Comparison of ENCODE assay signal across 2 cellular contexts in genomic region chr11:73201888-73202810, GRCh38.
TF ChIP-seq lines count a peak whose summit lies in the region.

No MANE protein-coding gene starts in this region.

TF ChIP-seq in IMR-90, 13 proteins besides CTCF, POLR2A, EP300 and RAD21:
- TF ChIP-seq NFE2L2 (IDR thresholded peaks at IDR 0.05; ENCODE audit: low read depth, low read length) (no peak), RFX5 (IDR thresholded peaks at IDR 0.05; ENCODE audit: low read depth, low read length) (no peak), MAFK (IDR thresholded peaks at IDR 0.05; ENCODE audit: low read depth, low read length) (no peak), CEBPB (IDR thresholded peaks at IDR 0.05; ENCODE audit: low read depth, low read length) (no peak), RCOR1 (IDR thresholded peaks at IDR 0.05; ENCODE audit: insufficient replicate concordance, low read length) (no peak), MXI1 (IDR thresholded peaks at IDR 0.05; ENCODE audit: borderline replicate concordance, low read depth, low read length) (no peak), MAZ (IDR thresholded peaks at IDR 0.05; ENCODE audit: borderline replicate concordance, low read depth, low read length) (no peak), ELK1 (IDR thresholded peaks at IDR 0.05; ENCODE audit: borderline replicate concordance, low read depth, low read length) (no peak), SMC3 (IDR thresholded peaks at IDR 0.05; ENCODE audit: low read depth, low read length) (no peak)
- TF ChIP-seq, protein P1, sequence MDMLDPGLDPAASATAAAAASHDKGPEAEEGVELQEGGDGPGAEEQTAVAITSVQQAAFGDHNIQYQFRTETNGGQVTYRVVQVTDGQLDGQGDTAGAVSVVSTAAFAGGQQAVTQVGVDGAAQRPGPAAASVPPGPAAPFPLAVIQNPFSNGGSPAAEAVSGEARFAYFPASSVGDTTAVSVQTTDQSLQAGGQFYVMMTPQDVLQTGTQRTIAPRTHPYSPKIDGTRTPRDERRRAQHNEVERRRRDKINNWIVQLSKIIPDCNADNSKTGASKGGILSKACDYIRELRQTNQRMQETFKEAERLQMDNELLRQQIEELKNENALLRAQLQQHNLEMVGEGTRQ (IDR thresholded peaks at IDR 0.05; ENCODE audit: low read depth, low read length) = no peak

TF ChIP-seq in K562, 482 proteins besides CTCF, POLR2A, EP300 and RAD21 (continues in another document):
- TF ChIP-seq TAF15 (IDR thresholded peaks at IDR 0.05; ENCODE audit: low read depth, low read length) = no peak
- TF ChIP-seq ESRRA (IDR thresholded peaks at IDR 0.05; ENCODE audit: borderline replicate concordance, low read depth) = no peak
- no peak for TF ChIP-seq E2F1 (CRISPR knock-in tag; IDR thresholded peaks at IDR 0.05)
- no peak for TF ChIP-seq NRF1 (conservative IDR thresholded peaks at IDR 0.05 in 1 of 2, IDR thresholded peaks at IDR 0.05 in 1 of 2)
- TF ChIP-seq POLR3A (IDR thresholded peaks at IDR 0.05; ENCODE audit: borderline replicate concordance, extremely low read depth, insufficient read depth, insufficient read length) = no peak
- no peak for TF ChIP-seq TEAD2 (tag; IDR thresholded peaks at IDR 0.05)
- no peak for TF ChIP-seq CEBPZ (IDR thresholded peaks at IDR 0.05; ENCODE audit: borderline replicate concordance, low read depth, low read length)
- no peak; the same call in 1 of the 2 replicates for TF ChIP-seq ZEB2 (IDR thresholded peaks at IDR 0.05)
- TF ChIP-seq BDP1 (IDR thresholded peaks at IDR 0.05; ENCODE audit: insufficient read depth, insufficient read length) = no peak
- peak; percentile 56 for TF ChIP-seq CBFA2T3 (IDR thresholded peaks at IDR 0.05)
- peak; percentile 71 for TF ChIP-seq TCF3 (CRISPR knock-in tag; IDR thresholded peaks at IDR 0.05)
- no peak for TF ChIP-seq KAT7 (CRISPR knock-in tag; IDR thresholded peaks at IDR 0.05; ENCODE audit: borderline replicate concordance)
- TF ChIP-seq SREBF1 (IDR thresholded peaks at IDR 0.05; ENCODE audit: borderline replicate concordance, low read depth, low read length) = no peak
- no peak for TF ChIP-seq ZNF583 (CRISPR knock-in tag; IDR thresholded peaks at IDR 0.05)
- TF ChIP-seq ZBTB43 (CRISPR knock-in tag; IDR thresholded peaks at IDR 0.05) = no peak
- no peak for TF ChIP-seq TSHZ1 (CRISPR knock-in tag; IDR thresholded peaks at IDR 0.05)
- TF ChIP-seq DACH1 (IDR thresholded peaks at IDR 0.05; ENCODE audit: partially characterized antibody) = peak; percentile 21
- TF ChIP-seq GABPB1 (CRISPR knock-in tag; IDR thresholded peaks at IDR 0.05) = no peak
- TF ChIP-seq, protein P2, sequence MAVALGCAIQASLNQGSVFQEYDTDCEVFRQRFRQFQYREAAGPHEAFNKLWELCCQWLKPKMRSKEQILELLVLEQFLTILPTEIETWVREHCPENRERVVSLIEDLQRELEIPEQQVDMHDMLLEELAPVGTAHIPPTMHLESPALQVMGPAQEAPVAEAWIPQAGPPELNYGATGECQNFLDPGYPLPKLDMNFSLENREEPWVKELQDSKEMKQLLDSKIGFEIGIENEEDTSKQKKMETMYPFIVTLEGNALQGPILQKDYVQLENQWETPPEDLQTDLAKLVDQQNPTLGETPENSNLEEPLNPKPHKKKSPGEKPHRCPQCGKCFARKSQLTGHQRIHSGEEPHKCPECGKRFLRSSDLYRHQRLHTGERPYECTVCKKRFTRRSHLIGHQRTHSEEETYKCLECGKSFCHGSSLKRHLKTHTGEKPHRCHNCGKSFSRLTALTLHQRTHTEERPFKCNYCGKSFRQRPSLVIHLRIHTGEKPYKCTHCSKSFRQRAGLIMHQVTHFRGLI (CRISPR knock-in tag; IDR thresholded peaks at IDR 0.05) = no peak
- no peak for TF ChIP-seq U2AF1 (optimal IDR thresholded peaks at IDR 0.05; ENCODE audit: low read depth, low read length)
- TF ChIP-seq ZHX1 (conservative IDR thresholded peaks at IDR 0.05; ENCODE audit: low read length) = no peak
- no peak for TF ChIP-seq ZBTB7A (IDR thresholded peaks at IDR 0.05; ENCODE audit: borderline replicate concordance, control insufficient read depth, low read depth, low read length)
- TF ChIP-seq ZNF707 (CRISPR knock-in tag; conservative IDR thresholded peaks at IDR 0.05) = no peak
- TF ChIP-seq MED1 (CRISPR knock-in tag; IDR thresholded peaks at IDR 0.05; ENCODE audit: borderline replicate concordance) = no peak
- no peak for TF ChIP-seq MTF1 (CRISPR knock-in tag; IDR thresholded peaks at IDR 0.05; ENCODE audit: borderline replicate concordance)
- TF ChIP-seq, protein P3, sequence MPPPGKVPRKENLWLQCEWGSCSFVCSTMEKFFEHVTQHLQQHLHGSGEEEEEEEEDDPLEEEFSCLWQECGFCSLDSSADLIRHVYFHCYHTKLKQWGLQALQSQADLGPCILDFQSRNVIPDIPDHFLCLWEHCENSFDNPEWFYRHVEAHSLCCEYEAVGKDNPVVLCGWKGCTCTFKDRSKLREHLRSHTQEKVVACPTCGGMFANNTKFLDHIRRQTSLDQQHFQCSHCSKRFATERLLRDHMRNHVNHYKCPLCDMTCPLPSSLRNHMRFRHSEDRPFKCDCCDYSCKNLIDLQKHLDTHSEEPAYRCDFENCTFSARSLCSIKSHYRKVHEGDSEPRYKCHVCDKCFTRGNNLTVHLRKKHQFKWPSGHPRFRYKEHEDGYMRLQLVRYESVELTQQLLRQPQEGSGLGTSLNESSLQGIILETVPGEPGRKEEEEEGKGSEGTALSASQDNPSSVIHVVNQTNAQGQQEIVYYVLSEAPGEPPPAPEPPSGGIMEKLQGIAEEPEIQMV (tag; conservative IDR thresholded peaks at IDR 0.05; ENCODE audit: low read depth) = no peak
- no peak for TF ChIP-seq HIVEP1 (CRISPR knock-in tag; IDR thresholded peaks at IDR 0.05)
- TF ChIP-seq ZNF785 (CRISPR knock-in tag; IDR thresholded peaks at IDR 0.05) = no peak
- TF ChIP-seq TAF1 (IDR thresholded peaks at IDR 0.05; ENCODE audit: control insufficient read depth, extremely low read depth, insufficient read depth, low read length, severe bottlenecking) = no peak
- TF ChIP-seq HNRNPH1 (optimal IDR thresholded peaks at IDR 0.05; ENCODE audit: low read depth, low read length) = no peak
- TF ChIP-seq ZNF79 (CRISPR knock-in tag; IDR thresholded peaks at IDR 0.05; ENCODE audit: low read depth) = no peak
- no peak for TF ChIP-seq HMG20A (CRISPR knock-in tag; conservative IDR thresholded peaks at IDR 0.05)
- no peak for TF ChIP-seq RBM15 (IDR thresholded peaks at IDR 0.05; ENCODE audit: insufficient read depth, low read length)
- no peak for TF ChIP-seq ZNF263 (CRISPR knock-in tag; IDR thresholded peaks at IDR 0.05; ENCODE audit: borderline replicate concordance)
- peak; percentile 65; the same call in 1 of the 2 replicates for TF ChIP-seq CTBP1 (IDR thresholded peaks at IDR 0.05; ENCODE audit: borderline replicate concordance)
- TF ChIP-seq, protein P4, sequence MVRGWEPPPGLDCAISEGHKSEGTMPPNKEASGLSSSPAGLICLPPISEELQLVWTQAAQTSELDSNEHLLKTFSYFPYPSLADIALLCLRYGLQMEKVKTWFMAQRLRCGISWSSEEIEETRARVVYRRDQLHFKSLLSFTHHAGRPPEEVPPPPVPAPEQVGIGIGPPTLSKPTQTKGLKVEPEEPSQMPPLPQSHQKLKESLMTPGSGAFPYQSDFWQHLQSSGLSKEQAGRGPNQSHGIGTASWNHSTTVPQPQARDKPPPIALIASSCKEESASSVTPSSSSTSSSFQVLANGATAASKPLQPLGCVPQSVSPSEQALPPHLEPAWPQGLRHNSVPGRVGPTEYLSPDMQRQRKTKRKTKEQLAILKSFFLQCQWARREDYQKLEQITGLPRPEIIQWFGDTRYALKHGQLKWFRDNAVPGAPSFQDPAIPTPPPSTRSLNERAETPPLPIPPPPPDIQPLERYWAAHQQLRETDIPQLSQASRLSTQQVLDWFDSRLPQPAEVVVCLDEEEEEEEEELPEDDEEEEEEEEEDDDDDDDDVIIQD (CRISPR knock-in tag; IDR thresholded peaks at IDR 0.05) = no peak
- TF ChIP-seq ZFP36 (IDR thresholded peaks at IDR 0.05; ENCODE audit: low read depth, low read length, partially characterized antibody) = no peak
- TF ChIP-seq ZC3H11A (IDR thresholded peaks at IDR 0.05; ENCODE audit: low read depth, low read length) = no peak
- TF ChIP-seq, protein P5, sequence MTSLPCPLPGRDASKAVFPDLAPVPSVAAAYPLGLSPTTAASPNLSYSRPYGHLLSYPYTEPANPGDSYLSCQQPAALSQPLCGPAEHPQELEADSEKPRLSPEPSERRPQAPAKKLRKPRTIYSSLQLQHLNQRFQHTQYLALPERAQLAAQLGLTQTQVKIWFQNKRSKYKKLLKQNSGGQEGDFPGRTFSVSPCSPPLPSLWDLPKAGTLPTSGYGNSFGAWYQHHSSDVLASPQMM (CRISPR knock-in tag; IDR thresholded peaks at IDR 0.05) = no peak
